ENCODE assay signal across 17 cellular contexts in genomic region chr1:30730351-30731108, GRCh38. TPM values are rescaled to one million over a fixed set of nuclear protein-coding genes. Genes with fewer than 3 reads are reported as not detected.
A peak's percentile ranks its signal among the peaks of the same experiment; 100 is the strongest.
DNase-seq lines count a peak whose midpoint lies in the region; ATAC-seq and TF ChIP-seq lines count a peak whose summit lies in the region.
"Had no signal": no experiment of that assay in that cellular context is flagged by ENCODE, and none has a peak within 500 bp of the region (broad histone marks: within the 10 kb centered on the region; RNA-seq: fewer than 3 reads in every experiment).

No MANE protein-coding gene starts in this region.

- H3K27me3 Mint-ChIP-seq in activated B cell treated with CpG ODN at 0.5 μM for 24 hours = no peaks in the 10 kb centered on the region
- H3K27me3 Mint-ChIP-seq in naive B cell = no peaks in the 10 kb centered on the region
- H3K27me3 Mint-ChIP-seq: central memory CD8-positive, alpha-beta T cell had no signal

- peaks cover 0 to 3% (median 0%) of the 10 kb centered on the region in 11 experiments; a peak in 1 of 22 replicates for H3K27me3 ChIP-seq in BLaER1 treated with 17β-estradiol and CSF1 and Interleukin-3, amounts not matched to agents 10 nM and 100 nM
- H3K27me3 ChIP-seq: stomach had no signal

- H3K9me3 ChIP-seq in BLaER1 treated with 17β-estradiol and CSF1 and Interleukin-3, amounts not matched to agents 10 nM and 100 nM (replicated peaks in 1 of 11) = no peaks in the 10 kb centered on the region
- H3K9me3 ChIP-seq: stomach had no signal

- intact Hi-C loops in activated B cell treated with CpG ODN at 0.5 μM for 24 hours (cut with micrococcal nuclease) = loop anchor here (5.0 kb wide), 1 partner anchor 197 kb away; no protein-coding TSS in a partner anchor

- H4K20me1 ChIP-seq in BLaER1 treated with 17β-estradiol and CSF1 and Interleukin-3, amounts not matched to agents 10 nM and 100 nM = peaks cover 31 to 78% (median 46%) of the 10 kb centered on the region in 11 experiments

- peaks cover 32 to 39% (median 32%) of the 10 kb centered on the region in 11 experiments for H3K36me3 ChIP-seq in BLaER1 treated with 17β-estradiol and CSF1 and Interleukin-3, amounts not matched to agents 10 nM and 100 nM

- POLR2A ChIA-PET in activated B cell treated with CpG ODN at 0.5 μM for 24 hours (lab: Charles Lee) = interaction anchor here (1.4 to 17.2 kb wide), 4 partner anchors 8 to 49 kb away, joined by 6 to 662 read pairs (median 55); partner anchors contain the start of gene LAPTM5
- POLR2A ChIA-PET in HEK293T (lab: Yijun Ruan, JAX) = no interaction called here

- DNase-seq in activated B cell treated with CpG ODN at 0.5 μM for 24 hours (no peak), naive B cell (peak; percentile 60), HEK293T (ENCODE audit: extremely low spot score) (no peak), NCI-H146 (lab: John Stamatoyannopoulos, UW) (no peak), GM13976 (ENCODE audit: low spot score) (no peak), GM03348 (ENCODE audit: low spot score) (no peak)
- DNase-seq: activated effector memory CD4-positive, alpha-beta T cell treated with anti-CD3 and anti-CD28 coated beads, Interleukin-2, amount 50 U/mL, for 16 hours; IMR-90; NCI-H1436; NCI-H526 treated with DMSO at 0.1 percent for 48 hours; stomach had no signal

- H3K36me3 Mint-ChIP-seq in activated B cell treated with CpG ODN at 0.5 μM for 24 hours (ENCODE audit: low read depth) (peaks cover 58% of the 10 kb centered on the region), naive B cell (peaks cover 8 to 20% of the 10 kb centered on the region in 2 donors)

- ATAC-seq in activated B cell treated with CpG ODN at 0.5 μM for 24 hours (ENCODE audit: low read depth) (peak; percentile 59), naive B cell (ENCODE audit: low read depth in 2 of 2) (peak; percentile 34 to 35)

- H3K27ac Mint-ChIP-seq in activated B cell treated with CpG ODN at 0.5 μM for 24 hours (peak overlapping the region; percentile 90), naive B cell (peak overlapping the region; percentile 89 to 98 (median 97))
- H3K27ac Mint-ChIP-seq: progenitor cell of endocrine pancreas had no signal

- H3K4me3 Mint-ChIP-seq in activated B cell treated with CpG ODN at 0.5 μM for 24 hours (peak overlapping the region; percentile 55), naive B cell (peak overlapping the region; percentile 64 to 91 (median 81))

- CTCF ChIA-PET in activated B cell treated with CpG ODN at 0.5 μM for 24 hours (lab: Charles Lee) = interaction anchor here (0.8 to 4.4 kb wide), 9 partner anchors 11 to 198 kb away, joined by 3 to 45 read pairs (median 6); no protein-coding TSS in a partner anchor
- CTCF ChIA-PET in HEK293T (lab: Yijun Ruan, JAX) = interaction anchor here (2.1 kb wide), 1 partner anchor 11 kb away, joined by 11 read pairs; no protein-coding TSS in a partner anchor

- TF ChIP-seq POLR2A in GM19193 (IDR thresholded peaks at IDR 0.05; ENCODE audit: extremely low read depth, insufficient read depth, insufficient read length) = peak; percentile 36

- H3K4me3 ChIP-seq in BLaER1 treated with 17β-estradiol and CSF1 and Interleukin-3, amounts not matched to agents 10 nM and 100 nM = peak overlapping the region in 7 of 10 experiments; percentile 3 to 54 (median 31); a peak in 12 of 20 replicates
- H3K4me3 ChIP-seq: stomach had no signal

- peak overlapping the region; percentile 70 to 99 (median 90) for H3K4me2 ChIP-seq in BLaER1 treated with 17β-estradiol and CSF1 and Interleukin-3, amounts not matched to agents 10 nM and 100 nM

- no peaks in the 10 kb centered on the region for H3K9me3 Mint-ChIP-seq in activated B cell treated with CpG ODN at 0.5 μM for 24 hours
- H3K9me3 Mint-ChIP-seq in naive B cell = peaks cover 0 to 3% (median 0%) of the 10 kb centered on the region in 7 donors
- H3K9me3 Mint-ChIP-seq: central memory CD8-positive, alpha-beta T cell had no signal

- H3K4me1 Mint-ChIP-seq in activated B cell treated with CpG ODN at 0.5 μM for 24 hours (peaks cover 68% of the 10 kb centered on the region), naive B cell (peaks cover 56 to 62% (median 61%) of the 10 kb centered on the region in 3 donors)

- in situ Hi-C loops in GM13976 (cut with MboI; ENCODE audit: low sequenced_read_pairs, unreplicated experiment) = loop anchor here (5.0 kb wide), 1 partner anchor 37 kb away; no protein-coding TSS in a partner anchor

- H3K4me1 ChIP-seq in BLaER1 treated with 17β-estradiol and CSF1 and Interleukin-3, amounts not matched to agents 10 nM and 100 nM = peaks cover 86 to 100% (median 99%) of the 10 kb centered on the region in 10 experiments
- H3K4me1 ChIP-seq: stomach had no signal

- no peak for TF ChIP-seq CTCF in activated B cell treated with CpG ODN at 0.5 μM for 24 hours (IDR thresholded peaks at IDR 0.05)
- no peak for TF ChIP-seq CTCF in GM13976 (IDR thresholded peaks at IDR 0.05; ENCODE audit: borderline replicate concordance, control extremely low read depth, extremely low read depth, insufficient read depth, missing control alignments)

- peak overlapping the region; percentile 15 to 76 (median 62); a peak in 19 of 22 replicates for H3K9ac ChIP-seq in BLaER1 treated with 17β-estradiol and CSF1 and Interleukin-3, amounts not matched to agents 10 nM and 100 nM

- peak overlapping the region; percentile 6 to 81 (median 69); a peak in 21 of 22 replicates for H3K27ac ChIP-seq in BLaER1 treated with 17β-estradiol and CSF1 and Interleukin-3, amounts not matched to agents 10 nM and 100 nM
- H3K27ac ChIP-seq: stomach had no signal

TF ChIP-seq in HEK293T, 16 proteins besides CTCF, POLR2A, EP300 and RAD21:
- TF ChIP-seq HDGF (IDR thresholded peaks at IDR 0.05; ENCODE audit: borderline replicate concordance) = no peak
- no peak for TF ChIP-seq ARNT (IDR thresholded peaks at IDR 0.05)
- no peak for TF ChIP-seq FOXA1 (IDR thresholded peaks at IDR 0.05)
- TF ChIP-seq NFRKB (IDR thresholded peaks at IDR 0.05) = no peak
- no peak for TF ChIP-seq L3MBTL2 (conservative IDR thresholded peaks at IDR 0.05)
- no peak for TF ChIP-seq FOXK2 (IDR thresholded peaks at IDR 0.05)
- no peak for TF ChIP-seq FOXM1 (IDR thresholded peaks at IDR 0.05; ENCODE audit: borderline replicate concordance)
- no peak for TF ChIP-seq ELF4 (IDR thresholded peaks at IDR 0.05)
- TF ChIP-seq SP1 (IDR thresholded peaks at IDR 0.05) = no peak
- no peak for TF ChIP-seq CTBP1 (IDR thresholded peaks at IDR 0.05; ENCODE audit: borderline replicate concordance)
- no peak for TF ChIP-seq ZNF384 (IDR thresholded peaks at IDR 0.05)
TF ChIP-seq in HEK293T: peak in this region for 0.

RNA-seq across cellular contexts. Expression of gene MATN1, which starts 7.1 kb away (rescaled TPM):
- 0.93 and 1.2 TPM in 2 replicates for total RNA-seq in activated B cell treated with CpG ODN at 0.5 μM for 24 hours
- 1 to 10 TPM in 2 of 6 donors, under 1 TPM in 4; 0.21 to 3.1 (median 0.39) TPM for polyA plus RNA-seq in naive B cell (ENCODE audit: low read depth in 6 of 6)
- total RNA-seq: epithelial cell of proximal tubule, IMR-90 had no signal
- polyA plus RNA-seq: stomach had no signal

RNA-seq across cellular contexts. Expression of gene LAPTM5, which starts 27.0 kb away (rescaled TPM):
- total RNA-seq in activated B cell treated with CpG ODN at 0.5 μM for 24 hours = 726 and 766 TPM in 2 replicates
- 1,000 to 10,000 TPM; 1,442 to 2,525 (median 1,701) TPM for polyA plus RNA-seq in naive B cell (ENCODE audit: low read depth in 6 of 6)
- total RNA-seq: G401, IMR-90, progenitor cell of endocrine pancreas had no signal
